Comparison of ENCODE assay signal across 16 cellular contexts in genomic region chr9:125825762-125826161, GRCh38.
"Had no signal": no experiment of that assay in that cellular context is flagged by ENCODE, and none has a peak within 500 bp of the region (broad histone marks: within the 10 kb centered on the region; RNA-seq: fewer than 3 reads in every experiment).

No MANE protein-coding gene starts in this region.

- H3K27ac Mint-ChIP-seq: activated CD4-positive, alpha-beta T cell treated with anti-CD3 and anti-CD28 coated beads for 36 hours; activated CD8-positive, alpha-beta T cell treated with anti-CD3 and anti-CD28 coated beads for 36 hours; activated T-cell treated with anti-CD3 and anti-CD28 coated beads, Interleukin-2, amount 50 U/mL, for 72 hours had no signal

- H3K27me3 ChIP-seq: brain microvascular endothelial cell, esophagus squamous epithelium, foreskin keratinocyte, ovary, testis, upper lobe of right lung had no signal

- H3K27ac ChIP-seq: brain microvascular endothelial cell, esophagus squamous epithelium, foreskin keratinocyte, ovary, testis, upper lobe of right lung had no signal

- H3K4me3 Mint-ChIP-seq: activated CD4-positive, alpha-beta T cell treated with anti-CD3 and anti-CD28 coated beads for 36 hours; activated CD8-positive, alpha-beta T cell treated with anti-CD3 and anti-CD28 coated beads for 36 hours; activated T-cell treated with anti-CD3 and anti-CD28 coated beads, Interleukin-2, amount 50 U/mL, for 72 hours; stimulated activated naive CD8-positive, alpha-beta T cell treated with anti-CD3 and anti-CD28 coated beads, Interleukin-15, amount 100 ng/mL, for 72 hours had no signal

- H3K36me3 ChIP-seq: brain microvascular endothelial cell, esophagus squamous epithelium, ovary, upper lobe of right lung had no signal

- H3K4me3 ChIP-seq: esophagus squamous epithelium, lung, ovary, testis, upper lobe of right lung had no signal

- H3K9me3 Mint-ChIP-seq: activated CD8-positive, alpha-beta T cell treated with anti-CD3 and anti-CD28 coated beads for 36 hours; activated T-cell treated with anti-CD3 and anti-CD28 coated beads, Interleukin-2, amount 50 U/mL, for 72 hours; immature natural killer cell; stimulated activated naive CD8-positive, alpha-beta T cell treated with anti-CD3 and anti-CD28 coated beads, Interleukin-15, amount 100 ng/mL, for 72 hours had no signal

- H3K9me3 ChIP-seq: esophagus squamous epithelium, ovary, testis, upper lobe of right lung had no signal

- DNase-seq: activated CD4-positive, alpha-beta T cell treated with anti-CD3 and anti-CD28 coated beads for 36 hours; activated CD8-positive, alpha-beta memory T cell treated with anti-CD3 and anti-CD28 coated beads, Interleukin-2, amount 50 U/mL, for 4 hours; activated CD8-positive, alpha-beta T cell treated with anti-CD3 and anti-CD28 coated beads for 36 hours; activated T-cell treated with anti-CD3 and anti-CD28 coated beads, Interleukin-2, amount 50 U/mL, for 72 hours; brain microvascular endothelial cell; esophagus squamous epithelium; foreskin keratinocyte; immature natural killer cell; ovary; stimulated activated CD4-positive, alpha-beta T cell treated with anti-CD3 and anti-CD28 coated beads, Interleukin-15, amount 100 ng/mL, for 24 hours; stimulated activated CD4-positive, alpha-beta T cell treated with anti-CD3 and anti-CD28 coated beads, Interleukin-4, amount 100 ng/mL, for 4 hours; stimulated activated naive CD8-positive, alpha-beta T cell treated with anti-CD3 and anti-CD28 coated beads, Interleukin-15, amount 100 ng/mL, for 72 hours; T-helper 9 cell; testis; upper lobe of right lung had no signal

- H3K4me1 ChIP-seq: foreskin keratinocyte, testis, upper lobe of right lung had no signal

- ATAC-seq: activated CD4-positive, alpha-beta T cell treated with anti-CD3 and anti-CD28 coated beads for 36 hours; activated CD8-positive, alpha-beta T cell treated with anti-CD3 and anti-CD28 coated beads for 36 hours; activated T-cell treated with anti-CD3 and anti-CD28 coated beads, Interleukin-2, amount 50 U/mL, for 72 hours; foreskin keratinocyte; stimulated activated naive CD8-positive, alpha-beta T cell treated with anti-CD3 and anti-CD28 coated beads, Interleukin-15, amount 100 ng/mL, for 72 hours; upper lobe of right lung had no signal

- H3K27me3 Mint-ChIP-seq: activated CD4-positive, alpha-beta T cell treated with anti-CD3 and anti-CD28 coated beads for 36 hours; activated CD8-positive, alpha-beta T cell treated with anti-CD3 and anti-CD28 coated beads for 36 hours; stimulated activated naive CD8-positive, alpha-beta T cell treated with anti-CD3 and anti-CD28 coated beads, Interleukin-15, amount 100 ng/mL, for 72 hours had no signal

- H3K36me3 Mint-ChIP-seq: immature natural killer cell had no signal
